In genomic region chr5:16597946-16598694, GRCh38 we compare ENCODE assay signal across 31 cellular contexts. TPM values are rescaled to one million over a fixed set of nuclear protein-coding genes. Genes with fewer than 3 reads are reported as not detected.
A peak's percentile ranks its signal among the peaks of the same experiment; 100 is the strongest.
DNase-seq lines count a peak whose midpoint lies in the region; ATAC-seq and TF ChIP-seq lines count a peak whose summit lies in the region.
"Had no signal": no experiment of that assay in that cellular context is flagged by ENCODE, and none has a peak within 500 bp of the region (broad histone marks: within the 10 kb centered on the region; RNA-seq: fewer than 3 reads in every experiment).

No MANE protein-coding gene starts in this region.

- H3K27me3 ChIP-seq in heart left ventricle, result no peaks in the 10 kb centered on the region
- no peaks in the 10 kb centered on the region for H3K27me3 ChIP-seq in trophoblast cell (ENCODE audit: insufficient read depth, low read length)

- TF ChIP-seq POLR2A in heart left ventricle (IDR thresholded peaks at IDR 0.05), result no peak

- no peak overlapping the region for H4K8ac ChIP-seq in trophoblast cell (ENCODE audit: low read depth, low read length)

- H3K36me3 ChIP-seq in heart left ventricle (no peaks in the 10 kb centered on the region), trophoblast cell (ENCODE audit: control insufficient read depth in 1 of 2, insufficient read depth in 2 of 2, low read length in 2 of 2) (no peaks in the 10 kb centered on the region)
- H3K36me3 ChIP-seq: thoracic aorta, WERI-Rb-1 had no signal

- DNase-seq in activated CD4-positive, alpha-beta T cell treated with anti-CD3 and anti-CD28 coated beads, Interleukin-2, amount 10 ng/mL, durations not matched to agents 7 days and 5 days, result no peak
- DNase-seq in activated CD4-positive, alpha-beta T cell treated with anti-CD3 and anti-CD28 coated beads for 48 hours, result no peak
- no peak for DNase-seq in T-helper 17 cell
- no peak for DNase-seq in heart left ventricle
- peak; percentile 17 to 36 for DNase-seq in trophoblast cell
- no peak for DNase-seq in NCI-H69 (lab: John Stamatoyannopoulos, UW)
- DNase-seq: 8988T; activated CD4-positive, alpha-beta T cell treated with anti-CD3 and anti-CD28 coated beads, Interleukin-2, amount 50 U/mL, for 4 hours; activated gamma-delta T cell; activated T-cell treated with anti-CD3 and anti-CD28 coated beads for 4 hours; anterior cingulate cortex; CD4-positive, alpha-beta memory T cell; DMS 273 treated with DMSO at 0.1 percent for 48 hours; kidney glomerular epithelial cell; mesendoderm; NCI-H1105 treated with DMSO at 0.1 percent for 48 hours; NCI-H2081; NCI-H345; NCI-H774; WERI-Rb-1 had no signal

- no peak overlapping the region for H3K9ac ChIP-seq in trophoblast cell (ENCODE audit: low read length)

- no peak overlapping the region for H4K91ac ChIP-seq in trophoblast cell (ENCODE audit: low read depth, low read length)

- no peaks in the 10 kb centered on the region for H3K9me3 ChIP-seq in T-helper 17 cell (ENCODE audit: control insufficient read depth, low read length, poor library complexity, severe bottlenecking)
- no peaks in the 10 kb centered on the region for H3K9me3 ChIP-seq in heart left ventricle
- peaks cover 1% of the 10 kb centered on the region for H3K9me3 ChIP-seq in trophoblast cell (ENCODE audit: insufficient read depth, low read depth, low read length)
- H3K9me3 ChIP-seq: thoracic aorta had no signal

- H3K4me1 ChIP-seq in heart left ventricle, result peaks cover 0 to 49% (median 14%) of the 10 kb centered on the region in 12 donors
- H3K4me1 ChIP-seq in trophoblast cell (ENCODE audit: control insufficient read depth in 1 of 2, insufficient read depth in 2 of 2, low read length in 2 of 2), result peaks cover 0 to 2% of the 10 kb centered on the region in 2 experiments

- peaks cover 76% of the 10 kb centered on the region for H3K36me3 Mint-ChIP-seq in activated CD4-positive, alpha-beta T cell treated with anti-CD3 and anti-CD28 coated beads, Interleukin-2, amount 10 ng/mL, durations not matched to agents 7 days and 5 days (ENCODE audit: low read depth)
- peaks cover 10% of the 10 kb centered on the region for H3K36me3 Mint-ChIP-seq in T-helper 17 cell (ENCODE audit: low read depth)

- H3K4me3 ChIP-seq in heart left ventricle, result no peak overlapping the region
- no peak overlapping the region for H3K4me3 ChIP-seq in trophoblast cell (ENCODE audit: low read depth, low read length)
- H3K4me3 ChIP-seq: GM23338, smooth muscle cell, thoracic aorta had no signal

- POLR2A ChIA-PET in activated CD4-positive, alpha-beta T cell treated with anti-CD3 and anti-CD28 coated beads, Interleukin-2, amount 10 ng/mL, durations not matched to agents 7 days and 5 days (lab: Charles Lee), result no interaction called here

- no peak overlapping the region for H2BK120ac ChIP-seq in trophoblast cell (ENCODE audit: insufficient read depth, low read length, poor library complexity)

- no peak overlapping the region for H2AFZ ChIP-seq in trophoblast cell (ENCODE audit: insufficient read depth, low read length, poor library complexity)
- H2AFZ ChIP-seq: GM23338 had no signal

- no peak overlapping the region for H3K18ac ChIP-seq in trophoblast cell (ENCODE audit: low read length)

- H3K4me2 ChIP-seq in trophoblast cell (ENCODE audit: low read length), result no peak overlapping the region
- H3K4me2 ChIP-seq: GM23338, smooth muscle cell had no signal

- no peak for TF ChIP-seq CTCF in heart left ventricle (IDR thresholded peaks at IDR 0.05)

- peaks cover 35% of the 10 kb centered on the region for H3K4me1 Mint-ChIP-seq in activated CD4-positive, alpha-beta T cell treated with anti-CD3 and anti-CD28 coated beads, Interleukin-2, amount 10 ng/mL, durations not matched to agents 7 days and 5 days
- peaks cover 54% of the 10 kb centered on the region for H3K4me1 Mint-ChIP-seq in T-helper 17 cell

- no peak overlapping the region for H4K12ac ChIP-seq in trophoblast cell (ENCODE audit: low read depth, low read length)

- no peaks in the 10 kb centered on the region for H3K79me1 ChIP-seq in trophoblast cell (ENCODE audit: low read length)

- no peak overlapping the region for H3K23ac ChIP-seq in trophoblast cell (ENCODE audit: low read length)

- WGBS in heart left ventricle, 4 donors, result 59 to 64% (median 63%) methylated on average over 10 of the region's 10 CpGs
- WGBS in trophoblast cell (ENCODE audit: extremely low coverage, insufficient coverage, insufficient read length), result no CpG with 5 or more reads among the region's 10 CpGs

- no peak overlapping the region for H3K4me3 Mint-ChIP-seq in activated CD4-positive, alpha-beta T cell treated with anti-CD3 and anti-CD28 coated beads, Interleukin-2, amount 10 ng/mL, durations not matched to agents 7 days and 5 days
- H3K4me3 Mint-ChIP-seq in T-helper 17 cell, result no peak overlapping the region
- H3K4me3 Mint-ChIP-seq: central memory CD8-positive, alpha-beta T cell; GM23338; stimulated activated memory B cell treated with anti-CD40 and anti-IgM and Interleukin-4, amounts not matched to agents 10 μg/mL and 1 μg/mL and 100 μg/mL, for 72 hours; T-helper 2 cell treated with Interferon-gamma antibody and Interleukin-4, amounts not matched to agents 5 μg/mL and 100 μg/mL, for 36 hours had no signal

- no peak overlapping the region for H3K4ac ChIP-seq in trophoblast cell (ENCODE audit: low read depth, low read length)

- peak overlapping the region; percentile 52 for H3K27ac Mint-ChIP-seq in activated CD4-positive, alpha-beta T cell treated with anti-CD3 and anti-CD28 coated beads, Interleukin-2, amount 10 ng/mL, durations not matched to agents 7 days and 5 days
- H3K27ac Mint-ChIP-seq in T-helper 17 cell, result peak overlapping the region; percentile 66
- H3K27ac Mint-ChIP-seq: GM23338; stimulated activated memory B cell treated with anti-CD40 and anti-IgM and Interleukin-4, amounts not matched to agents 10 μg/mL and 1 μg/mL and 100 μg/mL, for 72 hours had no signal

- H3K79me2 ChIP-seq in trophoblast cell (ENCODE audit: control insufficient read depth, insufficient read depth, low read length, poor library complexity), result no peaks in the 10 kb centered on the region

- no peak overlapping the region for H2BK12ac ChIP-seq in trophoblast cell (ENCODE audit: low read length)

- H2AK5ac ChIP-seq in trophoblast cell (ENCODE audit: low read length), result no peak overlapping the region

- peaks cover 6% of the 10 kb centered on the region for H3K9me3 Mint-ChIP-seq in activated CD4-positive, alpha-beta T cell treated with anti-CD3 and anti-CD28 coated beads, Interleukin-2, amount 10 ng/mL, durations not matched to agents 7 days and 5 days
- H3K9me3 Mint-ChIP-seq: CD4-positive, alpha-beta memory T cell; central memory CD8-positive, alpha-beta T cell; GM23338; stimulated activated memory B cell treated with anti-CD40 and anti-IgM and Interleukin-4, amounts not matched to agents 10 μg/mL and 1 μg/mL and 100 μg/mL, for 72 hours; T-helper 2 cell treated with Interferon-gamma antibody and Interleukin-4, amounts not matched to agents 5 μg/mL and 100 μg/mL, for 36 hours had no signal

- H3K14ac ChIP-seq in trophoblast cell (ENCODE audit: low read length), result no peak overlapping the region

- H3K27ac ChIP-seq in heart left ventricle (peak overlapping the region in 4 of 12 donors; percentile 10 to 61 (median 28)), trophoblast cell (ENCODE audit: low read depth, low read length) (no peak overlapping the region)
- H3K27ac ChIP-seq: thoracic aorta, WERI-Rb-1 had no signal

- no peak overlapping the region for H2BK5ac ChIP-seq in trophoblast cell (ENCODE audit: low read depth, low read length, poor library complexity)

- ATAC-seq in T-helper 17 cell (no peak), heart left ventricle (peak; percentile 18 to 41 (median 26)), GM21526 (IDR thresholded peaks at IDR 0.05; ENCODE audit: low FRiP score, unreplicated experiment) (no peak), GM18511 (IDR thresholded peaks at IDR 0.05; ENCODE audit: unreplicated experiment) (no peak)
- ATAC-seq: GM23338; SK-N-SH treated with all-trans-retinoic acid at 6 μM for 48 hours; stimulated activated memory B cell treated with anti-CD40 and anti-IgM and Interleukin-4, amounts not matched to agents 10 μg/mL and 1 μg/mL and 100 μg/mL, for 72 hours had no signal

- no peaks in the 10 kb centered on the region for H3K27me3 Mint-ChIP-seq in activated CD4-positive, alpha-beta T cell treated with anti-CD3 and anti-CD28 coated beads, Interleukin-2, amount 10 ng/mL, durations not matched to agents 7 days and 5 days
- no peaks in the 10 kb centered on the region for H3K27me3 Mint-ChIP-seq in T-helper 17 cell
- H3K27me3 Mint-ChIP-seq: CD4-positive, alpha-beta memory T cell; central memory CD8-positive, alpha-beta T cell had no signal

- CTCF ChIA-PET in activated CD4-positive, alpha-beta T cell treated with anti-CD3 and anti-CD28 coated beads, Interleukin-2, amount 10 ng/mL, durations not matched to agents 7 days and 5 days (lab: Charles Lee), result no interaction called here

- intact Hi-C loops in heart left ventricle (cut with DNase I), result no loop called here

RNA-seq across cellular contexts. Expression of gene RETREG1, which starts 18.7 kb away (rescaled TPM):
- total RNA-seq in activated CD4-positive, alpha-beta T cell treated with anti-CD3 and anti-CD28 coated beads, Interleukin-2, amount 10 ng/mL, durations not matched to agents 7 days and 5 days, result 10 to 100 TPM; 48.4 to 50.5 TPM
- total RNA-seq in T-helper 17 cell (10 to 100 TPM; 30.2 to 37.8 TPM), heart left ventricle (100 to 1,000 TPM in 8 of 9 donors, 10 to 100 TPM in 1; 80.3 to 219 (median 173) TPM)
- polyA plus RNA-seq in heart left ventricle, result 100 to 1,000 TPM in 1 of 2 donors, 10 to 100 TPM in 1; 24.5 to 110 TPM
- polyA plus RNA-seq in trophoblast cell (2013), result 11.6 and 13.7 TPM in 2 replicates
- total RNA-seq: dermis microvascular lymphatic vessel endothelial cell had no signal
- polyA plus RNA-seq: endothelial cell of umbilical vein had no signal

Comparison
In these comparisons a context has a peak if more than half of its experiments do, and no peak if none do; other contexts are left out.
1. DNase-seq: peak in trophoblast cell (2 of 2); none in activated CD4-positive, alpha-beta T cell treated with anti-CD3 and anti-CD28 coated beads, Interleukin-2, amount 10 ng/mL, durations not matched to agents 7 days and 5 days (single experiment), activated CD4-positive, alpha-beta T cell treated with anti-CD3 and anti-CD28 coated beads for 48 hours (single experiment), T-helper 17 cell (0 of 3), heart left ventricle (0 of 5) and NCI-H69 (single experiment).
2. ATAC-seq: peak in heart left ventricle (4 of 4); none in T-helper 17 cell (single experiment), GM21526 (single experiment) and GM18511 (single experiment).